ENCODE assay signal across 23 cellular contexts in the genomic region with DNA sequence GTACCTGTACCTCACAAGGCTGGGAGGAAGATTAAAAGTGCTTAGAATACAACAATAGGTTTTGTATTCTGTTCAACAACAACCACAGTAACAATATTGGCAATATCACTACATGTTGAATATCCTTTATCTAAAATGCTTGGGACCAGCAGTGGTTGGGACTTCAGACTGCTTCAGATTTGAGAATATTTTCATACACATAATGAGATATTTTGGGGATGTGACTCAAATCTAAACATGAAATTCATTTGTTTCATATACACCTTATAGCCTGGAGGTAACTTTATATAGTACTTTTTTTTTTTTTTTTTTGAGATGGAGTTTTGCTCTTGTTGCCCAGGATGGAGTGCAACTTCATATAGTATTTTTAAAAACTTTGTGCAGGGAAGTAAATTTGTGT.
"Had no signal": no experiment of that assay in that cellular context is flagged by ENCODE, and none has a peak within 500 bp of the region (broad histone marks: within the 10 kb centered on the region; RNA-seq: fewer than 3 reads in every experiment).

No MANE protein-coding gene starts in this region.

- ATAC-seq: effector memory CD8-positive, alpha-beta T cell; gastrocnemius medialis; left ventricle myocardium superior; lower lobe of right lung; natural killer cell; sciatic nerve had no signal

- H3K27ac Mint-ChIP-seq: effector memory CD8-positive, alpha-beta T cell; type B pancreatic cell had no signal

- H3K27ac ChIP-seq: gastrocnemius medialis, lower lobe of right lung, parathyroid adenoma, prostate gland, right atrium auricular region, stomach, testis, tibial artery had no signal

- H3K9me3 ChIP-seq: gastrocnemius medialis, lower lobe of right lung, prostate gland, right atrium auricular region, stomach, testis, tibial artery had no signal

- H3K27me3 Mint-ChIP-seq: effector memory CD8-positive, alpha-beta T cell; type B pancreatic cell had no signal

- H3K9me3 Mint-ChIP-seq: effector memory CD8-positive, alpha-beta T cell; natural killer cell; type B pancreatic cell had no signal

- H3K4me3 Mint-ChIP-seq: effector memory CD8-positive, alpha-beta T cell; natural killer cell; type B pancreatic cell had no signal

- H2AFZ ChIP-seq: parathyroid adenoma had no signal

- H3K9ac ChIP-seq: parathyroid adenoma had no signal

- H3K27me3 ChIP-seq: gastrocnemius medialis, right atrium auricular region, stomach, testis, tibial artery had no signal

- H3K4me1 ChIP-seq: gastrocnemius medialis, lower lobe of right lung, parathyroid adenoma, prostate gland, right atrium auricular region, testis, tibial artery had no signal

- H3K36me3 ChIP-seq: prostate gland had no signal

- H3K4me2 ChIP-seq: smooth muscle cell had no signal

- H3K36me3 Mint-ChIP-seq: natural killer cell had no signal

- FAIRE-seq: keratinocyte had no signal

- DNase-seq: cortex of kidney; effector memory CD8-positive, alpha-beta T cell; foreskin fibroblast; gastrocnemius medialis; head of caudate nucleus; left ventricle myocardium superior; lower lobe of right lung; natural killer cell; stimulated activated CD4-positive, alpha-beta T cell treated with anti-CD3 and anti-CD28 coated beads, Interleukin-12 subunit alpha, Interleukin-12 subunit beta, amount 100 ng/mL, for 4 hours; stimulated activated CD4-positive, alpha-beta T cell treated with anti-CD3 and anti-CD28 coated beads, Interleukin-1b, Interleukin-23, amount 100 ng/mL, for 48 hours; stimulated activated CD4-positive, alpha-beta T cell treated with anti-CD3 and anti-CD28 coated beads, Interleukin-4, amount 100 ng/mL, for 1 hour; stimulated activated CD8-positive, alpha-beta memory T cell treated with anti-CD3 and anti-CD28 coated beads, Interleukin-4, amount 100 ng/mL, for 48 hours; stimulated activated naive CD4-positive, alpha-beta T cell treated with Interleukin-2 at 50 U/mL for 16 hours; stomach; testis; tibial artery had no signal

- H3K4me3 ChIP-seq: gastrocnemius medialis, lower lobe of right lung, prostate gland, right atrium auricular region, smooth muscle cell, stomach, testis, tibial artery had no signal
